17 cellular contexts compared by ENCODE assay signal in genomic region chr3:11689749-11690148, GRCh38.
"Had no signal": no experiment of that assay in that cellular context is flagged by ENCODE, and none has a peak within 500 bp of the region (broad histone marks: within the 10 kb centered on the region; RNA-seq: fewer than 3 reads in every experiment).

No MANE protein-coding gene starts in this region.

- H3K27ac Mint-ChIP-seq: natural killer cell treated with Interleukin-12 subunit alpha and Interleukin-12 subunit beta and Interleukin-15 and Interleukin-18, amount 100 ng/mL, for 72 hours; stimulated activated memory B cell treated with anti-CD40 and anti-IgM and Interleukin-4, amounts not matched to agents 10 μg/mL and 1 μg/mL and 100 μg/mL, for 72 hours; stimulated activated naive CD8-positive, alpha-beta T cell treated with anti-CD3 and anti-CD28 coated beads, Interleukin-15, Interleukin-2, amounts not matched to agents 100 ng/mL and 50 ng/mL, for 24 hours had no signal

- H3K4me3 ChIP-seq: psoas muscle, right lobe of liver, spleen, testis, tibial nerve had no signal

- H3K4me1 Mint-ChIP-seq: stimulated activated memory B cell treated with anti-CD40 and anti-IgM and Interleukin-4, amounts not matched to agents 10 μg/mL and 1 μg/mL and 100 μg/mL, for 72 hours had no signal

- H3K27me3 Mint-ChIP-seq: effector memory CD8-positive, alpha-beta T cell; stimulated activated memory B cell treated with anti-CD40 and anti-IgM and Interleukin-4, amounts not matched to agents 10 μg/mL and 1 μg/mL and 100 μg/mL, for 72 hours; stimulated activated naive CD8-positive, alpha-beta T cell treated with anti-CD3 and anti-CD28 coated beads, Interleukin-15, Interleukin-2, amounts not matched to agents 100 ng/mL and 50 ng/mL, for 24 hours had no signal

- H3K27me3 ChIP-seq: foreskin keratinocyte, right lobe of liver, spleen, testis, tibial nerve had no signal

- H3K4me1 ChIP-seq: psoas muscle, right lobe of liver, testis had no signal

- H3K9me3 Mint-ChIP-seq: effector memory CD8-positive, alpha-beta T cell; natural killer cell treated with Interleukin-12 subunit alpha and Interleukin-12 subunit beta and Interleukin-15 and Interleukin-18, amount 100 ng/mL, for 72 hours; stimulated activated memory B cell treated with anti-CD40 and anti-IgM and Interleukin-4, amounts not matched to agents 10 μg/mL and 1 μg/mL and 100 μg/mL, for 72 hours; stimulated activated naive CD8-positive, alpha-beta T cell treated with anti-CD3 and anti-CD28 coated beads, Interleukin-15, Interleukin-2, amounts not matched to agents 100 ng/mL and 50 ng/mL, for 24 hours had no signal

- H3K36me3 Mint-ChIP-seq: natural killer cell treated with Interleukin-12 subunit alpha and Interleukin-12 subunit beta and Interleukin-15 and Interleukin-18, amount 100 ng/mL, for 72 hours had no signal

- H3K9ac ChIP-seq: parathyroid adenoma had no signal

- H3K9me3 ChIP-seq: psoas muscle, right lobe of liver, spleen, testis, tibial nerve had no signal

- DNase-seq: effector memory CD8-positive, alpha-beta T cell; erythroblast; foreskin keratinocyte; kidney glomerular epithelial cell; psoas muscle; retina; right lobe of liver; spleen; stimulated activated CD4-positive, alpha-beta T cell treated with anti-CD3 and anti-CD28 coated beads, Interleukin-15, amount 100 ng/mL, for 24 hours; stimulated activated CD4-positive, alpha-beta T cell treated with anti-CD3 and anti-CD28 coated beads, Interleukin-1b, Interleukin-23, amount 100 ng/mL, for 48 hours; stimulated activated CD4-positive, alpha-beta T cell treated with anti-CD3 and anti-CD28 coated beads, Interleukin-4, amount 100 ng/mL, for 24 hours; testis had no signal

- H3K4me3 Mint-ChIP-seq: effector memory CD8-positive, alpha-beta T cell; natural killer cell treated with Interleukin-12 subunit alpha and Interleukin-12 subunit beta and Interleukin-15 and Interleukin-18, amount 100 ng/mL, for 72 hours; stimulated activated memory B cell treated with anti-CD40 and anti-IgM and Interleukin-4, amounts not matched to agents 10 μg/mL and 1 μg/mL and 100 μg/mL, for 72 hours; stimulated activated naive CD8-positive, alpha-beta T cell treated with anti-CD3 and anti-CD28 coated beads, Interleukin-15, Interleukin-2, amounts not matched to agents 100 ng/mL and 50 ng/mL, for 24 hours had no signal

- H3K27ac ChIP-seq: parathyroid adenoma, psoas muscle, right lobe of liver, spleen, testis, tibial nerve had no signal

- H3K36me3 ChIP-seq: right lobe of liver had no signal

- ATAC-seq: effector memory CD8-positive, alpha-beta T cell; foreskin keratinocyte; natural killer cell treated with Interleukin-12 subunit alpha and Interleukin-12 subunit beta and Interleukin-15 and Interleukin-18, amount 100 ng/mL, for 72 hours; psoas muscle; right lobe of liver; stimulated activated memory B cell treated with anti-CD40 and anti-IgM and Interleukin-4, amounts not matched to agents 10 μg/mL and 1 μg/mL and 100 μg/mL, for 72 hours had no signal
